Comparison of ENCODE assay signal across 21 cellular contexts in the genomic region with DNA sequence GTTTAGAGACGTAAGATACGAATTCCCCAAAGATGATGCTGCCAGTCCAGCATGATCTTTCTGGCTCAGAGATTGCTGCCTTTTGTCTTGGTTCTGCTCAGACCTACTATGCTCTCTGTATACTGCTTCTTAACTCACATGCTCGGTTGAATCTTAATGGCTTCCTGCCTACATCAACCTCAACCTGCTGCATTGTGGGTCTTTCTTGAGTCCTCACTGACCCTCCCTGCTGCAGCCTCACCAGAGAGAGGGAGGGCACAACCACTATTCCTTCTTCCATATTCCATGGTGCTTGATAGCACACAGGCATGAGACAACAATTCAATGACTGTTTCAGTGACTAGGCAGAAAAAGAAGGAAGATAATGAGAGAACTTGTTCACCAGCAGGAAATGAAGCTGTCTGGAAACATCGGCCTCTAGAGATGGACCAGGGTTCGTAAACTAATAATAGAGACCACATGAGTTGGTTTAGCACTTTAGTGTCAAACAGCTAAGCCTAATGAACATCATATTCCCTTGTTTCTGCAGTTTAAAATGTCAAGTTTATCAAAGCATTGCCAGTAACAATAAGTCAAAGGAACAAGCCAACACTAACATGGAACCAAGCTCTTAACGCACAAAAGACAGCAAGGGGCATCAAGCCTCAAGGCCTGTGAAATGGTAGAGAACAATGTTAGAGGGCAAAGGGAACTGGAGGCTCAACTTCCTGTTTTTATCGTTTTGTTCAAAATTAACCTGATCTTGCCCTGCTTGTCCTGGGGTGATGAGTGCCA.
DNase-seq lines count a peak whose midpoint lies in the region; ATAC-seq, FAIRE-seq and TF ChIP-seq lines count a peak whose summit lies in the region.
"Had no signal": no experiment of that assay in that cellular context is flagged by ENCODE, and none has a peak within 500 bp of the region (broad histone marks: within the 10 kb centered on the region; RNA-seq: fewer than 3 reads in every experiment).

No MANE protein-coding gene starts in this region.

- peak overlapping the region; percentile 93 for H2AFZ ChIP-seq in K562 (ENCODE audit: low read depth, low read length)

- no peak for TF ChIP-seq POLR2A in K562 (conservative IDR thresholded peaks at IDR 0.05)

- H3K27ac ChIP-seq in K562 (ENCODE audit: extremely low read depth, low read depth, low read length) = peak overlapping the region; percentile 42; the same call in 2 of the 3 replicates
- H3K27ac ChIP-seq: Peyer's patch, SJSA1 had no signal

- H3K9ac ChIP-seq in K562 (ENCODE audit: insufficient read depth in 1 of 2, low read depth in 2 of 2, low read length in 2 of 2) = no peak overlapping the region

- intact Hi-C loops in K562 (cut with micrococcal nuclease) = no loop called here

- no TSS peak for BruUV-seq in K562 (replicated peaks; lab: Mats Ljungman, UMichigan)

- ATAC-seq in K562 (peak; percentile 62), GM19467 (IDR thresholded peaks at IDR 0.05; ENCODE audit: unreplicated experiment) (no peak)

- H3K4me3 ChIP-seq in K562 = no peak overlapping the region
- H3K4me3 ChIP-seq: Peyer's patch, SJSA1 had no signal

- H3K9me3 ChIP-seq in K562 (replicated peaks; ENCODE audit: control insufficient read depth, insufficient read depth, low read depth, low read length) = no peaks in the 10 kb centered on the region
- H3K9me3 ChIP-seq: Peyer's patch, SJSA1 had no signal

- no peaks in the 10 kb centered on the region for H3K79me2 ChIP-seq in K562 (ENCODE audit: control insufficient read depth, insufficient read depth, low read length)

- H4K20me1 ChIP-seq in K562 (replicated peaks; ENCODE audit: control insufficient read depth, insufficient read depth, low read length) = no peaks in the 10 kb centered on the region

- H3K27me3 ChIP-seq in K562 (ENCODE audit: control insufficient read depth in 2 of 2, insufficient read depth in 2 of 2, low read length in 2 of 2) = no peaks in the 10 kb centered on the region
- H3K27me3 ChIP-seq: Peyer's patch, SJSA1 had no signal

- no peak for TF ChIP-seq RAD21 in K562 (CRISPR knock-in tag; conservative IDR thresholded peaks at IDR 0.05 in 1 of 2, IDR thresholded peaks at IDR 0.05 in 1 of 2)

- H3K9me1 ChIP-seq in K562 (ENCODE audit: control insufficient read depth, insufficient read depth, low read length) = no peaks in the 10 kb centered on the region

- 38% methylated on average over 7 of the region's 7 CpGs for WGBS in K562 (ENCODE audit: insufficient coverage, low coverage, missing lambda C conversion rate)

- no peaks in the 10 kb centered on the region for H3K36me3 ChIP-seq in K562 (ENCODE audit: control insufficient read depth, insufficient read depth, low read length)
- H3K36me3 ChIP-seq: Peyer's patch, SJSA1 had no signal

- TF ChIP-seq CTCF in K562 (IDR thresholded peaks at IDR 0.05 in 2 of 3, conservative IDR thresholded peaks at IDR 0.05 in 1 of 3; ENCODE audit: insufficient read depth in 2 of 3, low read depth in 1 of 3, low read length in 3 of 3) = no peak

- POLR2A ChIA-PET in K562 (lab: Yijun Ruan, JAX) = interaction anchor here (0.7 to 2.8 kb wide), 6 partner anchors 11 to 186 kb away, joined by 3 to 21 read pairs (median 4); a partner anchor contains a TSS

- in situ Hi-C loops in K562 (cut with MboI) = no loop called here

- H3K4me1 ChIP-seq in K562 (replicated peaks in 1 of 2; ENCODE audit: control insufficient read depth in 2 of 2, insufficient read depth in 2 of 2, low read length in 2 of 2) = peaks cover 0 to 22% of the 10 kb centered on the region in 2 experiments; a peak in 4 of 5 replicates
- H3K4me1 ChIP-seq: Peyer's patch, SJSA1 had no signal

- TF ChIP-seq EP300 in K562 (IDR thresholded peaks at IDR 0.05; ENCODE audit: low read length) = no peak

- DNase-seq in SKM-1 treated with dmso at 0.1 percent for 144 hours (lab: John Stamatoyannopoulos, UW; ENCODE audit: unreplicated experiment) = peak; percentile 12
- DNase-seq in SKM-1 (lab: John Stamatoyannopoulos, UW; ENCODE audit: unreplicated experiment) = no peak
- DNase-seq in OCI-M1 (lab: John Stamatoyannopoulos, UW) = peak; percentile 27
- DNase-seq in K562 (ENCODE audit: extremely low read depth in 1 of 4, low spot score in 3 of 4) = peak in 1 of 4 experiments; percentile 41
- no peak for DNase-seq in NCI-H2227 (lab: John Stamatoyannopoulos, UW; ENCODE audit: unreplicated experiment)
- DNase-seq in NCI-H524 treated with DMSO at 0.1 percent for 48 hours (lab: John Stamatoyannopoulos, UW) = no peak
- no peak for DNase-seq in stimulated activated naive CD4-positive, alpha-beta T cell (lab: John Stamatoyannopoulos, UW)
- DNase-seq: 8988T; CD4-positive, CD25-positive, alpha-beta regulatory T cell; DMS79; NCI-H1048; NCI-H1417 treated with DMSO at 0.1 percent for 48 hours; NCI-H187; NCI-H2227 treated with DMSO at 0.1 percent for 48 hours; NCI-H510A treated with DMSO at 0.1 percent for 48 hours; NCI-H774; NK-92 treated with Interleukin-12 subunit alpha and Interleukin-12 subunit beta, amount 100 ng/mL, for 24 hours; Peyer's patch had no signal

- FAIRE-seq in K562 (lab: Jason Lieb, UNC) = peak; percentile 60
- FAIRE-seq: H54 had no signal

- peak overlapping the region; percentile 19; the same call in 1 of the 2 replicates for H3K4me2 ChIP-seq in K562 (ENCODE audit: insufficient read depth, low read length)

- CTCF ChIA-PET in K562 (lab: Yijun Ruan, JAX; ENCODE audit: low intra/inter-chr PET ratio) = interaction anchor here (0.6 kb wide), 1 partner anchor 13 kb away, joined by 3 read pairs; no protein-coding TSS in a partner anchor

TF ChIP-seq in K562, 482 proteins besides CTCF, POLR2A, EP300 and RAD21 (continues in another document):
- 0 out of 2 replicates have a peak, but pooled peaks have one; percentile 10 for TF ChIP-seq ZBTB17 (CRISPR knock-in tag; IDR thresholded peaks at IDR 0.05)
- no peak for TF ChIP-seq ATF1 (CRISPR knock-in tag; IDR thresholded peaks at IDR 0.05)
- peak; percentile 31; the same call in 1 of the 2 replicates for TF ChIP-seq ATF1 (tag; IDR thresholded peaks at IDR 0.05)
- no peak for TF ChIP-seq NR2C1 (IDR thresholded peaks at IDR 0.05)
- peak; percentile 30 for TF ChIP-seq NR2C1 (tag; IDR thresholded peaks at IDR 0.05)
- TF ChIP-seq, protein P1, sequence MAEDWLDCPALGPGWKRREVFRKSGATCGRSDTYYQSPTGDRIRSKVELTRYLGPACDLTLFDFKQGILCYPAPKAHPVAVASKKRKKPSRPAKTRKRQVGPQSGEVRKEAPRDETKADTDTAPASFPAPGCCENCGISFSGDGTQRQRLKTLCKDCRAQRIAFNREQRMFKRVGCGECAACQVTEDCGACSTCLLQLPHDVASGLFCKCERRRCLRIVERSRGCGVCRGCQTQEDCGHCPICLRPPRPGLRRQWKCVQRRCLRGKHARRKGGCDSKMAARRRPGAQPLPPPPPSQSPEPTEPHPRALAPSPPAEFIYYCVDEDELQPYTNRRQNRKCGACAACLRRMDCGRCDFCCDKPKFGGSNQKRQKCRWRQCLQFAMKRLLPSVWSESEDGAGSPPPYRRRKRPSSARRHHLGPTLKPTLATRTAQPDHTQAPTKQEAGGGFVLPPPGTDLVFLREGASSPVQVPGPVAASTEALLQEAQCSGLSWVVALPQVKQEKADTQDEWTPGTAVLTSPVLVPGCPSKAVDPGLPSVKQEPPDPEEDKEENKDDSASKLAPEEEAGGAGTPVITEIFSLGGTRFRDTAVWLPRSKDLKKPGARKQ (CRISPR knock-in tag; IDR thresholded peaks at IDR 0.05) = 0 out of 2 replicates have a peak, but pooled peaks have one; percentile 45
- peak; percentile 13; the same call in 1 of the 2 replicates for TF ChIP-seq ZNF79 (CRISPR knock-in tag; IDR thresholded peaks at IDR 0.05; ENCODE audit: low read depth)
- no peak for TF ChIP-seq CREB1 (IDR thresholded peaks at IDR 0.05)
- no peak for TF ChIP-seq CREB1 (CRISPR knock-in tag; IDR thresholded peaks at IDR 0.05)
- TF ChIP-seq BRD4 (IDR thresholded peaks at IDR 0.05) = 0 out of 2 replicates have a peak, but pooled peaks have one; percentile 4
- TF ChIP-seq LEF1 (IDR thresholded peaks at IDR 0.05) = peak; percentile 29; the same call in 1 of the 2 replicates
- peak; percentile 89 for TF ChIP-seq C11orf30 (IDR thresholded peaks at IDR 0.05; ENCODE audit: low read depth)
- no peak for TF ChIP-seq ZNF311 (CRISPR knock-in tag; IDR thresholded peaks at IDR 0.05)
- no peak for TF ChIP-seq POLR2G (IDR thresholded peaks at IDR 0.05; ENCODE audit: low read depth, low read length)
- no peak for TF ChIP-seq NFRKB (IDR thresholded peaks at IDR 0.05; ENCODE audit: low read depth)
- TF ChIP-seq, protein P2, sequence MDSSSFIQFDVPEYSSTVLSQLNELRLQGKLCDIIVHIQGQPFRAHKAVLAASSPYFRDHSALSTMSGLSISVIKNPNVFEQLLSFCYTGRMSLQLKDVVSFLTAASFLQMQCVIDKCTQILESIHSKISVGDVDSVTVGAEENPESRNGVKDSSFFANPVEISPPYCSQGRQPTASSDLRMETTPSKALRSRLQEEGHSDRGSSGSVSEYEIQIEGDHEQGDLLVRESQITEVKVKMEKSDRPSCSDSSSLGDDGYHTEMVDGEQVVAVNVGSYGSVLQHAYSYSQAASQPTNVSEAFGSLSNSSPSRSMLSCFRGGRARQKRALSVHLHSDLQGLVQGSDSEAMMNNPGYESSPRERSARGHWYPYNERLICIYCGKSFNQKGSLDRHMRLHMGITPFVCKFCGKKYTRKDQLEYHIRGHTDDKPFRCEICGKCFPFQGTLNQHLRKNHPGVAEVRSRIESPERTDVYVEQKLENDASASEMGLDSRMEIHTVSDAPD (CRISPR knock-in tag; IDR thresholded peaks at IDR 0.05) = 0 out of 2 replicates have a peak, but pooled peaks have one; percentile 13
- TF ChIP-seq, protein P3, sequence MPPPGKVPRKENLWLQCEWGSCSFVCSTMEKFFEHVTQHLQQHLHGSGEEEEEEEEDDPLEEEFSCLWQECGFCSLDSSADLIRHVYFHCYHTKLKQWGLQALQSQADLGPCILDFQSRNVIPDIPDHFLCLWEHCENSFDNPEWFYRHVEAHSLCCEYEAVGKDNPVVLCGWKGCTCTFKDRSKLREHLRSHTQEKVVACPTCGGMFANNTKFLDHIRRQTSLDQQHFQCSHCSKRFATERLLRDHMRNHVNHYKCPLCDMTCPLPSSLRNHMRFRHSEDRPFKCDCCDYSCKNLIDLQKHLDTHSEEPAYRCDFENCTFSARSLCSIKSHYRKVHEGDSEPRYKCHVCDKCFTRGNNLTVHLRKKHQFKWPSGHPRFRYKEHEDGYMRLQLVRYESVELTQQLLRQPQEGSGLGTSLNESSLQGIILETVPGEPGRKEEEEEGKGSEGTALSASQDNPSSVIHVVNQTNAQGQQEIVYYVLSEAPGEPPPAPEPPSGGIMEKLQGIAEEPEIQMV (tag; conservative IDR thresholded peaks at IDR 0.05; ENCODE audit: low read depth) = peak; percentile 53; the same call in 1 of the 2 replicates
- TF ChIP-seq ZNF316 (IDR thresholded peaks at IDR 0.05) = peak; percentile 92
- TF ChIP-seq NR2C2 (CRISPR knock-in tag; IDR thresholded peaks at IDR 0.05) = no peak
- peak; percentile 74 for TF ChIP-seq NR2C2 (tag; IDR thresholded peaks at IDR 0.05)

Comparison
In these comparisons a context has a peak if more than half of its experiments do, and no peak if none do; other contexts are left out.
1. DNase-seq: peak in SKM-1 treated with dmso at 0.1 percent for 144 hours (single experiment) and OCI-M1 (single experiment); none in SKM-1 (single experiment), NCI-H2227 (single experiment), NCI-H524 treated with DMSO at 0.1 percent for 48 hours (single experiment) and stimulated activated naive CD4-positive, alpha-beta T cell (0 of 6).